ENCODE assay signal across 16 cellular contexts in genomic region chr13:37319041-37319443, GRCh38.
"Had no signal": no experiment of that assay in that cellular context is flagged by ENCODE, and none has a peak within 500 bp of the region (broad histone marks: within the 10 kb centered on the region; RNA-seq: fewer than 3 reads in every experiment).

No MANE protein-coding gene starts in this region.

- H3K4me3 ChIP-seq: colonic mucosa, hepatocyte, lung, smooth muscle cell, testis, upper lobe of left lung had no signal

- DNase-seq: activated CD4-positive, alpha-beta T cell treated with anti-CD3 and anti-CD28 coated beads, Interleukin-2, amount 10 ng/mL, durations not matched to agents 7 days and 5 days; activated CD8-positive, alpha-beta memory T cell treated with anti-CD3 and anti-CD28 coated beads, Interleukin-2, amount 50 U/mL, for 4 hours; activated naive CD4-positive, alpha-beta T cell treated with anti-CD3 and anti-CD28 coated beads for 36 hours; activated T-cell treated with anti-CD3 and anti-CD28 coated beads, Interleukin-2, amount 50 U/mL, for 4 hours; aorta; colonic mucosa; islet precursor cell; stimulated activated CD4-positive, alpha-beta T cell treated with anti-CD3 and anti-CD28 coated beads, Interleukin-4, amount 100 ng/mL, for 24 hours; testis; upper lobe of left lung had no signal

- ATAC-seq: activated CD4-positive, CD25-positive, alpha-beta regulatory T cell treated with anti-CD3 and anti-CD28 coated beads, Interleukin-2, amount 50 U/mL, for 24 hours; activated T-cell treated with anti-CD3 and anti-CD28 coated beads, Interleukin-2, amount 50 U/mL, for 4 hours; sciatic nerve; stimulated activated effector memory CD8-positive, alpha-beta T cell treated with anti-CD3 and anti-CD28 coated beads, Interleukin-12 subunit alpha, Interleukin-12 subunit beta, amount 100 ng/mL, for 72 hours had no signal
